In genomic region chr17:7241047-7241733, GRCh38 we compare ENCODE assay signal across 7 cellular contexts. TPM values are rescaled to one million over a fixed set of nuclear protein-coding genes. Genes with fewer than 3 reads are reported as not detected.
A peak's percentile ranks its signal among the peaks of the same experiment; 100 is the strongest.
DNase-seq lines count a peak whose midpoint lies in the region; ATAC-seq and TF ChIP-seq lines count a peak whose summit lies in the region.

No MANE protein-coding gene starts in this region.

- H3K4me3 Mint-ChIP-seq in activated B cell treated with CpG ODN at 0.5 μM for 24 hours: peak overlapping the region; percentile 99
- H3K4me3 Mint-ChIP-seq in stimulated activated memory B cell treated with anti-CD40 and anti-IgM and Interleukin-4, amounts not matched to agents 10 μg/mL and 1 μg/mL and 100 μg/mL, for 72 hours: peak overlapping the region; percentile 97

- H3K36me3 Mint-ChIP-seq in activated B cell treated with CpG ODN at 0.5 μM for 24 hours (ENCODE audit: low read depth): peaks cover 67% of the 10 kb centered on the region
- H3K36me3 Mint-ChIP-seq in stimulated activated memory B cell treated with anti-CD40 and anti-IgM and Interleukin-4, amounts not matched to agents 10 μg/mL and 1 μg/mL and 100 μg/mL, for 72 hours: peaks cover 45% of the 10 kb centered on the region

- H3K27me3 Mint-ChIP-seq in activated B cell treated with CpG ODN at 0.5 μM for 24 hours: no peaks in the 10 kb centered on the region
- H3K27me3 Mint-ChIP-seq in stimulated activated memory B cell treated with anti-CD40 and anti-IgM and Interleukin-4, amounts not matched to agents 10 μg/mL and 1 μg/mL and 100 μg/mL, for 72 hours: no peaks in the 10 kb centered on the region

- H3K9me3 Mint-ChIP-seq in activated B cell treated with CpG ODN at 0.5 μM for 24 hours: no peaks in the 10 kb centered on the region
- H3K9me3 Mint-ChIP-seq in stimulated activated memory B cell treated with anti-CD40 and anti-IgM and Interleukin-4, amounts not matched to agents 10 μg/mL and 1 μg/mL and 100 μg/mL, for 72 hours: no peaks in the 10 kb centered on the region

- peak overlapping the region; percentile 59 for H3K4me3 ChIP-seq in HFF-Myc (replicated peaks; ENCODE audit: low read depth, low read length)
- peak overlapping the region; percentile 85 for H3K4me3 ChIP-seq in iPS-11a (ENCODE audit: low read depth, low read length)

- DNase-seq in HFF-Myc (ENCODE audit: extremely low read depth, low read depth) (no peak), activated B cell treated with CpG ODN at 0.5 μM for 24 hours (no peak), iPS-NIHi7 (ENCODE audit: extremely low spot score) (no peak), NCI-H1092 (lab: John Stamatoyannopoulos, UW) (no peak), GM20000 (ENCODE audit: low spot score) (no peak)

- peaks cover 45% of the 10 kb centered on the region for H3K4me1 Mint-ChIP-seq in activated B cell treated with CpG ODN at 0.5 μM for 24 hours
- H3K4me1 Mint-ChIP-seq in stimulated activated memory B cell treated with anti-CD40 and anti-IgM and Interleukin-4, amounts not matched to agents 10 μg/mL and 1 μg/mL and 100 μg/mL, for 72 hours: peaks cover 47% of the 10 kb centered on the region

- peak overlapping the region; percentile 100 for H3K27ac Mint-ChIP-seq in activated B cell treated with CpG ODN at 0.5 μM for 24 hours
- peak overlapping the region; percentile 94 for H3K27ac Mint-ChIP-seq in stimulated activated memory B cell treated with anti-CD40 and anti-IgM and Interleukin-4, amounts not matched to agents 10 μg/mL and 1 μg/mL and 100 μg/mL, for 72 hours

- intact Hi-C loops in activated B cell treated with CpG ODN at 0.5 μM for 24 hours (cut with micrococcal nuclease): no loop called here

- CTCF ChIA-PET in activated B cell treated with CpG ODN at 0.5 μM for 24 hours (lab: Charles Lee): no interaction called here

- POLR2A ChIA-PET in activated B cell treated with CpG ODN at 0.5 μM for 24 hours (lab: Charles Lee): interaction anchor here (0.8 to 15.0 kb wide), 6 partner anchors 9 to 1054 kb away, joined by 3 to 245 read pairs (median 18); partner anchors contain the start of genes ACADVL, CTDNEP1, DLG4 and ELP5

- ATAC-seq in activated B cell treated with CpG ODN at 0.5 μM for 24 hours (ENCODE audit: low read depth): no peak
- no peak for ATAC-seq in stimulated activated memory B cell treated with anti-CD40 and anti-IgM and Interleukin-4, amounts not matched to agents 10 μg/mL and 1 μg/mL and 100 μg/mL, for 72 hours

- TF ChIP-seq CTCF in HFF-Myc (IDR thresholded peaks at IDR 0.05; ENCODE audit: low read depth, low read length, missing control alignments) (no peak), activated B cell treated with CpG ODN at 0.5 μM for 24 hours (IDR thresholded peaks at IDR 0.05) (no peak), GM20000 (IDR thresholded peaks at IDR 0.05; ENCODE audit: extremely low read depth, missing control alignments) (no peak)

RNA-seq across cellular contexts. Expression of gene GABARAP, which starts 1.1 kb away (rescaled TPM):
- total RNA-seq in activated B cell treated with CpG ODN at 0.5 μM for 24 hours: 291 and 325 TPM in 2 replicates

RNA-seq across cellular contexts. Expression of gene PHF23, which starts 1.9 kb away (rescaled TPM):
- 45.5 and 46.6 TPM in 2 replicates for total RNA-seq in activated B cell treated with CpG ODN at 0.5 μM for 24 hours

RNA-seq across cellular contexts. Expression of gene DVL2, which starts 6.9 kb away (rescaled TPM):
- total RNA-seq in activated B cell treated with CpG ODN at 0.5 μM for 24 hours: 56.1 and 64.6 TPM in 2 replicates

RNA-seq across cellular contexts. Expression of gene CTDNEP1, which starts 10.3 kb away (rescaled TPM):
- 165 and 168 TPM in 2 replicates for total RNA-seq in activated B cell treated with CpG ODN at 0.5 μM for 24 hours

RNA-seq across cellular contexts. Expression of gene ELP5, which starts 10.8 kb away (rescaled TPM):
- total RNA-seq in activated B cell treated with CpG ODN at 0.5 μM for 24 hours: 49.2 and 53.6 TPM in 2 replicates
